ENCODE assay signal across 23 cellular contexts in the genomic region with DNA sequence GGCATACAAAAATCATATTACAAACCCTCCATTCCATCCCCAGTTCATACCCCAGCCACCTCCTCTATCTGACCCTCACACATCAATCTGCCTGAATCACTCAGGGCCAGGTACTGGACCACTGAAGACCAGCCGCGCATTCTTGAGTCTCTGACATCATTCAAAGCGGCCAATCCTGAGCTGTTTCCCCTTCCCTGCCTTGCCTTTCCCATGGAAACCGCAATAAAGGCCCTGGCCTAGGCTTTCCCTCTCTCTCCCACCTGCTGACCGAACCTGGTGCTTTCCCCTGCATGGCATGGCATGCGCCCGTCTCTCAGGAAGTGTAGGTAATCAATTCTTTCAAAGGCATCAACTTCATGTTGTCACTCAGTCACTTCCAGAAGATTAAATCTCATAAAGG. TPM values are rescaled to one million over a fixed set of nuclear protein-coding genes. Genes with fewer than 3 reads are reported as not detected.
DNase-seq lines count a peak whose midpoint lies in the region; ATAC-seq, FAIRE-seq and TF ChIP-seq lines count a peak whose summit lies in the region.
"Had no signal": no experiment of that assay in that cellular context is flagged by ENCODE, and none has a peak within 500 bp of the region (broad histone marks: within the 10 kb centered on the region; RNA-seq: fewer than 3 reads in every experiment).

No MANE protein-coding gene starts in this region.

- H3K27me3 ChIP-seq in GM23338 (ENCODE audit: insufficient read depth) (no peaks in the 10 kb centered on the region), astrocyte (ENCODE audit: insufficient read depth, low read length) (peaks cover 5% of the 10 kb centered on the region), mesendoderm (ENCODE audit: insufficient read depth, low read length, poor library complexity) (no peaks in the 10 kb centered on the region), gastrocnemius medialis (no peaks in the 10 kb centered on the region)

- H3K4me1 ChIP-seq in GM23338 (ENCODE audit: insufficient read depth): peaks cover 10% of the 10 kb centered on the region
- H3K4me1 ChIP-seq in astrocyte (ENCODE audit: insufficient read depth, low read length): no peaks in the 10 kb centered on the region
- H3K4me1 ChIP-seq in mesendoderm (ENCODE audit: control insufficient read depth, low read depth, low read length): peaks cover 6% of the 10 kb centered on the region
- H3K4me1 ChIP-seq in gastrocnemius medialis: no peaks in the 10 kb centered on the region

- no peaks in the 10 kb centered on the region for H3K36me3 ChIP-seq in GM23338 (ENCODE audit: insufficient read depth)
- H3K36me3 ChIP-seq in astrocyte (ENCODE audit: insufficient read depth, low read length): no peaks in the 10 kb centered on the region
- no peaks in the 10 kb centered on the region for H3K36me3 ChIP-seq in mesendoderm (ENCODE audit: control insufficient read depth, insufficient read depth, low read length)
- H3K36me3 ChIP-seq in gastrocnemius medialis: no peaks in the 10 kb centered on the region

- H3K27ac ChIP-seq in GM23338 (ENCODE audit: low read depth) (0 out of 2 replicates have a peak overlapping the region, but pooled peaks have one; percentile 87), astrocyte (ENCODE audit: low read depth, low read length) (no peak overlapping the region), mesendoderm (ENCODE audit: low read depth, low read length) (peak overlapping the region; percentile 46), gastrocnemius medialis (no peak overlapping the region)
- H3K27ac ChIP-seq: GM23248 had no signal

- H3K4me3 ChIP-seq in GM23338: no peak overlapping the region
- no peak overlapping the region for H3K4me3 ChIP-seq in astrocyte (ENCODE audit: insufficient read depth, low read depth, low read length)
- H3K4me3 ChIP-seq in mesendoderm (ENCODE audit: low read length): no peak overlapping the region
- no peak overlapping the region for H3K4me3 ChIP-seq in gastrocnemius medialis
- H3K4me3 ChIP-seq: GM12878, GM23248 had no signal

- no peaks in the 10 kb centered on the region for H3K79me1 ChIP-seq in mesendoderm (ENCODE audit: low read length)

- no CpG with 5 or more reads among the region's 7 CpGs for WGBS in mesendoderm (ENCODE audit: extremely low coverage, insufficient coverage, low lambda C conversion rate)

- peaks cover 18% of the 10 kb centered on the region for H3K9me3 Mint-ChIP-seq in GM23338
- no peaks in the 10 kb centered on the region for H3K9me3 Mint-ChIP-seq in astrocyte (ENCODE audit: unreplicated experiment)
- H3K9me3 Mint-ChIP-seq: CD8-positive, alpha-beta T cell had no signal

- H3K9me3 ChIP-seq in astrocyte (ENCODE audit: insufficient read depth, low read depth, low read length) (no peaks in the 10 kb centered on the region), gastrocnemius medialis (no peaks in the 10 kb centered on the region)

- peak overlapping the region; percentile 68 for H3K23ac ChIP-seq in mesendoderm (ENCODE audit: low read length)

- TF ChIP-seq POLR2A in gastrocnemius medialis (IDR thresholded peaks at IDR 0.05) (no peak), GM12891 (IDR thresholded peaks at IDR 0.05; ENCODE audit: low read depth, low read length) (no peak)

- FAIRE-seq in astrocyte (lab: Jason Lieb, UNC) (no peak), GM12891 (lab: Jason Lieb, UNC) (no peak)
- FAIRE-seq: A204.1, GM12878, GM18507, HepG2, HTR-8/SVneo had no signal

- H3K9ac ChIP-seq in astrocyte (ENCODE audit: low read length): no peak overlapping the region
- peak overlapping the region; percentile 10 for H3K9ac ChIP-seq in mesendoderm (ENCODE audit: low read length)
- H3K9ac ChIP-seq: GM23248 had no signal

- DNase-seq in GM23338 (ENCODE audit: low spot score) (peak; percentile 60), astrocyte (ENCODE audit: low read depth) (no peak), mesendoderm (peak; percentile 63), gastrocnemius medialis (no peak), SHP77 treated with DMSO at 0.1 percent for 48 hours (lab: John Stamatoyannopoulos, UW) (no peak), SKM-1 (lab: John Stamatoyannopoulos, UW; ENCODE audit: unreplicated experiment) (no peak), GM12891 (ENCODE audit: insufficient read length, low spot score) (no peak)
- DNase-seq: ACHN; AML-193; Calu3; CD8-positive, alpha-beta T cell; DMS79 treated with DMSO at 0.1 percent for 48 hours; GM23248; H9; KBM-7 had no signal

- no peak overlapping the region for H3K4ac ChIP-seq in mesendoderm (ENCODE audit: low read depth, low read length)

- H2AFZ ChIP-seq in GM23338: no peak overlapping the region; the same call in 1 of the 2 replicates
- no peak overlapping the region for H2AFZ ChIP-seq in astrocyte (ENCODE audit: low read depth, low read length)
- H2AFZ ChIP-seq: GM23248 had no signal

- H4K8ac ChIP-seq in mesendoderm (ENCODE audit: low read depth, low read length): no peak overlapping the region

- H3K4me3 Mint-ChIP-seq in GM23338 (no peak overlapping the region), astrocyte (ENCODE audit: unreplicated experiment) (no peak overlapping the region)
- H3K4me3 Mint-ChIP-seq: CD8-positive, alpha-beta T cell; H9; IgD-negative memory B cell had no signal

- no peak overlapping the region for H2BK120ac ChIP-seq in mesendoderm (ENCODE audit: low read depth, low read length)

- H3K4me1 Mint-ChIP-seq in GM23338 (peaks cover 18% of the 10 kb centered on the region), astrocyte (ENCODE audit: low read depth, unreplicated experiment) (peaks cover 8% of the 10 kb centered on the region)
- H3K4me1 Mint-ChIP-seq: IgD-negative memory B cell had no signal

- no peaks in the 10 kb centered on the region for H3K9me2 ChIP-seq in GM23338 (ENCODE audit: insufficient read depth)

- peak overlapping the region; percentile 52 for H3K56ac ChIP-seq in mesendoderm (ENCODE audit: low read length)

- no peak overlapping the region for H3K27ac Mint-ChIP-seq in GM23338
- H3K27ac Mint-ChIP-seq in astrocyte (ENCODE audit: unreplicated experiment): peak overlapping the region; percentile 15
- H3K27ac Mint-ChIP-seq: CD8-positive, alpha-beta T cell; IgD-negative memory B cell had no signal

- H3K27me3 Mint-ChIP-seq in GM23338 (ENCODE audit: insufficient read depth, low read depth, poor library complexity) (peaks cover 1% of the 10 kb centered on the region), astrocyte (ENCODE audit: low read depth, unreplicated experiment) (peaks cover 10% of the 10 kb centered on the region)

- no peaks in the 10 kb centered on the region for H3K79me2 ChIP-seq in GM23338 (replicated peaks; ENCODE audit: insufficient read depth)
- no peaks in the 10 kb centered on the region for H3K79me2 ChIP-seq in astrocyte (ENCODE audit: insufficient read depth, low read length)
- peaks cover 6% of the 10 kb centered on the region for H3K79me2 ChIP-seq in mesendoderm (ENCODE audit: control insufficient read depth, insufficient read depth, low read length)

- in situ Hi-C loops in gastrocnemius medialis (cut with MboI; ENCODE audit: low sequenced_read_pairs in 4 of 4): loop anchor here in 1 of 4 donors (25.0 kb wide), 1 partner anchor 208 kb away; the partner anchor contains the start of gene PNMA8B

- intact Hi-C loops in gastrocnemius medialis (cut with DNase I; ENCODE audit: low total_unique reads): no loop called here

- H3K18ac ChIP-seq in mesendoderm (ENCODE audit: low read length): peak overlapping the region; percentile 24

- H3K36me3 Mint-ChIP-seq in GM23338 (ENCODE audit: low read depth): peaks cover 11% of the 10 kb centered on the region
- no peaks in the 10 kb centered on the region for H3K36me3 Mint-ChIP-seq in astrocyte (ENCODE audit: low read depth, unreplicated experiment)
- H3K36me3 Mint-ChIP-seq: CD8-positive, alpha-beta T cell; IgD-negative memory B cell had no signal

- ATAC-seq in GM23338 (peak; percentile 34), gastrocnemius medialis (no peak)
- ATAC-seq: CD8-positive, alpha-beta T cell; GM12878; HepG2 had no signal

- H3F3A ChIP-seq in GM23338 (replicated peaks; ENCODE audit: low read depth): 0 out of 2 replicates have a peak, but pooled peaks cover 5% of the 10 kb centered on the region

- H4K20me1 ChIP-seq in GM23338 (replicated peaks; ENCODE audit: insufficient read depth) (no peaks in the 10 kb centered on the region), astrocyte (ENCODE audit: insufficient read depth, low read length) (no peaks in the 10 kb centered on the region)

- no peak overlapping the region for H4K5ac ChIP-seq in mesendoderm (ENCODE audit: low read length)

- peak overlapping the region; percentile 88 for H2BK5ac ChIP-seq in mesendoderm (ENCODE audit: low read length)

- peak overlapping the region; percentile 61 for H3K4me2 ChIP-seq in GM23338
- no peak overlapping the region for H3K4me2 ChIP-seq in astrocyte (ENCODE audit: low read length)
- no peak overlapping the region for H3K4me2 ChIP-seq in mesendoderm (ENCODE audit: low read length)

- H2AK5ac ChIP-seq in mesendoderm (ENCODE audit: low read length): peak overlapping the region; percentile 0

- H2BK15ac ChIP-seq in mesendoderm (replicated peaks; ENCODE audit: low read depth): no peak overlapping the region

- TF ChIP-seq CTCF in GM23338 (conservative IDR thresholded peaks at IDR 0.05; ENCODE audit: low read depth in 2 of 2) (no peak), astrocyte (IDR thresholded peaks at IDR 0.05; ENCODE audit: insufficient read depth, low read depth, low read length) (no peak), gastrocnemius medialis (IDR thresholded peaks at IDR 0.05 in 4 of 5, conservative IDR thresholded peaks at IDR 0.05 in 1 of 5) (no peak)

TF ChIP-seq in GM23338, 12 proteins besides CTCF, POLR2A, EP300 and RAD21 (continues in another document):
- TF ChIP-seq EZH2 (IDR thresholded peaks at IDR 0.05; ENCODE audit: low read depth, unreplicated experiment) (no peak), JUNB (IDR thresholded peaks at IDR 0.05; ENCODE audit: unreplicated experiment) (no peak)

TF ChIP-seq in GM12891, 5 proteins besides CTCF, POLR2A, EP300 and RAD21 (continues in another document):
- TF ChIP-seq SPI1 (IDR thresholded peaks at IDR 0.05; ENCODE audit: low read depth, low read length) (no peak), TAF1 (IDR thresholded peaks at IDR 0.05; ENCODE audit: low read depth, low read length) (no peak), PAX5 (IDR thresholded peaks at IDR 0.05; ENCODE audit: insufficient read depth, low read length, severe bottlenecking) (no peak), POU2F2 (IDR thresholded peaks at IDR 0.05; ENCODE audit: low read depth, low read length) (no peak)

RNA-seq across cellular contexts. Expression of gene HIF3A, which starts 17.7 kb away (rescaled TPM):
- 34.1 and 70.5 TPM in 2 replicates for total RNA-seq in GM23338 (2014; rRNA removed; shearing (Covaris generic))
- polyA plus RNA-seq in GM23338 (2016; fragmentation: Nextera tagmentation; extraction: Ambion mirVana): 20.4 and 20.8 TPM in 2 replicates
- total RNA-seq in astrocyte: 12.6 and 15.6 TPM in 2 replicates
- polyA plus RNA-seq in mesendoderm (2013, experiment 1 of 2): 11.1 TPM
- 9.8 TPM for polyA plus RNA-seq in mesendoderm (2013, experiment 2 of 2)
- total RNA-seq in gastrocnemius medialis: 10 to 100 TPM in 3 of 4 donors, 1 to 10 TPM in 1; 5.9 to 29.2 (median 13.9) TPM
- polyA plus RNA-seq in GM12891 (2012; ENCODE audit: low read depth, missing spikeins): not detected
- total RNA-seq: CD8-positive, alpha-beta T cell; G401; GM23248 had no signal
- polyA plus RNA-seq: BJ, IgD-negative memory B cell had no signal

RNA-seq across cellular contexts. Expression of gene IGFL1, which starts 49.6 kb away (rescaled TPM):
- total RNA-seq in GM23338 (2014; rRNA removed; shearing (Covaris generic)): not detected in 2 replicates
- not detected in 2 replicates for polyA plus RNA-seq in GM23338 (2016; fragmentation: Nextera tagmentation; extraction: Ambion mirVana)
- total RNA-seq in astrocyte (not detected in 2 replicates), gastrocnemius medialis (not detected)
- 0.83 TPM for polyA plus RNA-seq in mesendoderm (2013, experiment 1 of 2)
- polyA plus RNA-seq in mesendoderm (2013, experiment 2 of 2): 0.63 TPM
- polyA plus RNA-seq in GM12891 (2012; ENCODE audit: low read depth, missing spikeins): not detected
- total RNA-seq: Calu3; CD8-positive, alpha-beta T cell; G401; GM12878; GM23248; H9; HepG2 had no signal
- polyA plus RNA-seq: BJ, GM12878, GM23248, HepG2, IgD-negative memory B cell had no signal

Comparison
In these comparisons a context has a peak if more than half of its experiments do, and no peak if none do; other contexts are left out.
1. DNase-seq: peak in GM23338 (single experiment) and mesendoderm (single experiment); none in astrocyte (single experiment), gastrocnemius medialis (0 of 2), SHP77 treated with DMSO at 0.1 percent for 48 hours (single experiment), SKM-1 (single experiment) and GM12891 (single experiment).
2. H3K27ac ChIP-seq: peak in GM23338 (single experiment) and mesendoderm (single experiment); none in astrocyte (single experiment) and gastrocnemius medialis (0 of 4).